In genomic region chr3:125917020-125917464, GRCh38 we compare ENCODE assay signal across 8 cellular contexts. TPM values are rescaled to one million over a fixed set of nuclear protein-coding genes. Genes with fewer than 3 reads are reported as not detected.
A peak's percentile ranks its signal among the peaks of the same experiment; 100 is the strongest.
DNase-seq lines count a peak whose midpoint lies in the region; ATAC-seq and TF ChIP-seq lines count a peak whose summit lies in the region.
"Not testable (repeated sequence)": the region's sequence is repeated elsewhere in the genome, so short reads cannot be mapped to it uniquely, and the experiment has no call there.

No MANE protein-coding gene starts in this region.

- H3K4me3 ChIP-seq in GM08714 (ENCODE audit: low read length) (peak overlapping the region; percentile 83), NB4 (ENCODE audit: low read depth, low read length) (peak overlapping the region; percentile 62), psoas muscle (peak overlapping the region; percentile 87), upper lobe of right lung (peak overlapping the region; percentile 80)

- H3K27ac ChIP-seq in layer of hippocampus (ENCODE audit: low read depth, low read length): peak overlapping the region; percentile 65
- H3K27ac ChIP-seq in psoas muscle: peak overlapping the region; percentile 75
- H3K27ac ChIP-seq in upper lobe of right lung: peak overlapping the region; percentile 85

- WGBS in psoas muscle, 3 donors: 4 to 5% (median 4%) methylated on average over 12 of the region's 12 CpGs

- intact Hi-C loops in psoas muscle (cut with DNase I); upper lobe of right lung (cut with DNase I): not testable (repeated sequence)

- CTCF ChIA-PET in activated naive CD4-positive, alpha-beta T cell treated with anti-CD3 and anti-CD28 coated beads, Interleukin-2, amount 10 ng/mL, durations not matched to agents 7 days and 5 days (lab: Charles Lee): not testable (repeated sequence)

- not testable (repeated sequence) for H3K9me3 Mint-ChIP-seq in activated naive CD4-positive, alpha-beta T cell treated with anti-CD3 and anti-CD28 coated beads, Interleukin-2, amount 10 ng/mL, durations not matched to agents 7 days and 5 days; endothelial cell (ENCODE audit: unreplicated experiment)

- not testable (repeated sequence) for H3K27me3 ChIP-seq in layer of hippocampus (ENCODE audit: control insufficient read depth, insufficient read depth, low read length); psoas muscle (ENCODE audit: insufficient read depth in 3 of 3, low read length in 2 of 3); upper lobe of right lung

- H3K4me1 Mint-ChIP-seq in activated naive CD4-positive, alpha-beta T cell treated with anti-CD3 and anti-CD28 coated beads, Interleukin-2, amount 10 ng/mL, durations not matched to agents 7 days and 5 days: peaks cover 21% of the 10 kb centered on the region
- not testable (repeated sequence) for H3K4me1 Mint-ChIP-seq in endothelial cell (ENCODE audit: unreplicated experiment)

- H3K27me3 Mint-ChIP-seq in activated naive CD4-positive, alpha-beta T cell treated with anti-CD3 and anti-CD28 coated beads, Interleukin-2, amount 10 ng/mL, durations not matched to agents 7 days and 5 days; endothelial cell (ENCODE audit: unreplicated experiment): not testable (repeated sequence)

- not testable (repeated sequence) for H3K4me1 ChIP-seq in psoas muscle
- H3K4me1 ChIP-seq in upper lobe of right lung: peaks cover 12% of the 10 kb centered on the region

- DNase-seq in NB4 (ENCODE audit: low read depth) (peak; percentile 70), SIG-M5 treated with dmso at 0.1 percent for 504 hours (lab: John Stamatoyannopoulos, UW; ENCODE audit: unreplicated experiment) (peak; percentile 28)
- peak; percentile 30 for DNase-seq in activated naive CD4-positive, alpha-beta T cell treated with anti-CD3 and anti-CD28 coated beads, Interleukin-2, amount 10 ng/mL, durations not matched to agents 7 days and 5 days
- DNase-seq in endothelial cell (ENCODE audit: low spot score); psoas muscle; upper lobe of right lung: not testable (repeated sequence)

- not testable (repeated sequence) for TF ChIP-seq CTCF in NB4 (IDR thresholded peaks at IDR 0.05; ENCODE audit: low read depth, low read length); endothelial cell (IDR thresholded peaks at IDR 0.05; ENCODE audit: unreplicated experiment); psoas muscle (IDR thresholded peaks at IDR 0.05); upper lobe of right lung (IDR thresholded peaks at IDR 0.05)

- TF ChIP-seq POLR2A in NB4 (IDR thresholded peaks at IDR 0.05; ENCODE audit: extremely low read depth, insufficient read length): not testable (repeated sequence)

- peak overlapping the region; percentile 80 for H3K27ac Mint-ChIP-seq in activated naive CD4-positive, alpha-beta T cell treated with anti-CD3 and anti-CD28 coated beads, Interleukin-2, amount 10 ng/mL, durations not matched to agents 7 days and 5 days
- peak overlapping the region; percentile 61 for H3K27ac Mint-ChIP-seq in endothelial cell (ENCODE audit: unreplicated experiment)

- H3K9me3 ChIP-seq in psoas muscle, upper lobe of right lung: not testable (repeated sequence)

- ATAC-seq in psoas muscle, upper lobe of right lung: not testable (repeated sequence)

- not testable (repeated sequence) for H3K36me3 ChIP-seq in psoas muscle (ENCODE audit: insufficient read depth in 1 of 2, low read depth in 1 of 2); upper lobe of right lung

- H3K4me3 Mint-ChIP-seq in activated naive CD4-positive, alpha-beta T cell treated with anti-CD3 and anti-CD28 coated beads, Interleukin-2, amount 10 ng/mL, durations not matched to agents 7 days and 5 days: peak overlapping the region; percentile 87
- peak overlapping the region; percentile 86 for H3K4me3 Mint-ChIP-seq in endothelial cell (ENCODE audit: unreplicated experiment)

- H3K36me3 Mint-ChIP-seq in activated naive CD4-positive, alpha-beta T cell treated with anti-CD3 and anti-CD28 coated beads, Interleukin-2, amount 10 ng/mL, durations not matched to agents 7 days and 5 days; endothelial cell (ENCODE audit: low read depth, unreplicated experiment): not testable (repeated sequence)

RNA-seq across cellular contexts. Expression of gene ROPN1B, which starts 51.9 kb away (rescaled TPM):
- total RNA-seq in endothelial cell (ENCODE audit: unreplicated experiment): not detected
- under 1 TPM in 3 of 4 donors, not detected in 1; 0.36 to 0.46 (median 0.39) TPM for total RNA-seq in psoas muscle
- under 1 TPM in 2 of 3 donors, not detected in 1; 0.13 to 0.20 TPM for polyA plus RNA-seq in psoas muscle
- total RNA-seq in upper lobe of right lung: not detected
